ENCODE assay signal across 19 cellular contexts in the genomic region with DNA sequence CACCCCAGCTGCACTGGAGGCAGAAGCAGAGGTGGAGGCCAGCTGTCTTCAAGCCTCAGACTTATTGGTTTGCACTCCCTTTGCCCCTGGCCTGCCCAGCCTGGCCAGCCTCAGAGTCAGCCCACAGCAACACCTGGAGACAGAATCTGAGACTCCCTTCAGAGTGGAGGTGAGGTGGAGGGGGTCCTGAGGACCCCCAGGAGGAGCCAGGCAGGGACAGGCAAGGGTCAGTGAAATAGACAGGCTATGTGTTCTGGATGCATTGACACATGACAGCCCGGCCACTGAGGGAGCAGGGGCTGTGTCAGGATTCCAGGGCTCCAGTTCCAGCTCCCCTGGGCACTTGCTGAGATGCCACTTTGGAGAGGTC.
"Had no signal": no experiment of that assay in that cellular context is flagged by ENCODE, and none has a peak within 500 bp of the region (broad histone marks: within the 10 kb centered on the region; RNA-seq: fewer than 3 reads in every experiment).

No MANE protein-coding gene starts in this region.

- DNase-seq: colonic mucosa; cortex of kidney; effector CD4-positive, alpha-beta T cell; effector memory CD4-positive, alpha-beta T cell; foreskin keratinocyte; heart left ventricle; hippocampal formation; kidney; kidney glomerular epithelial cell; left colon; left ventricle myocardium superior; lower lobe of right lung; mesenchymal stem cell; midbrain; naive thymus-derived CD4-positive, alpha-beta T cell had no signal

- H3K4me3 Mint-ChIP-seq: dendritic cell treated with granulocyte-macrophage colony-stimulating factor and Interleukin-4, amounts not matched to agents 40 ng/mL and 50 ng/mL, for 4 days; naive thymus-derived CD4-positive, alpha-beta T cell had no signal

- H3K27ac Mint-ChIP-seq: dendritic cell treated with granulocyte-macrophage colony-stimulating factor and Interleukin-4, amounts not matched to agents 40 ng/mL and 50 ng/mL, for 4 days; naive thymus-derived CD4-positive, alpha-beta T cell had no signal

- H3K27me3 ChIP-seq: colonic mucosa, foreskin keratinocyte had no signal

- H3K4me1 ChIP-seq: colonic mucosa, esophagus muscularis mucosa, foreskin keratinocyte, gastroesophageal sphincter, heart left ventricle, lower lobe of right lung had no signal

- ATAC-seq: foreskin keratinocyte; gastroesophageal sphincter; heart left ventricle; left colon; left lobe of liver; left ventricle myocardium superior; naive thymus-derived CD4-positive, alpha-beta T cell had no signal

- H3K36me3 Mint-ChIP-seq: naive thymus-derived CD4-positive, alpha-beta T cell had no signal

- H3K4me3 ChIP-seq: colonic mucosa, esophagus muscularis mucosa, gastroesophageal sphincter, heart left ventricle, lower lobe of right lung had no signal

- H3K9me3 Mint-ChIP-seq: dendritic cell treated with granulocyte-macrophage colony-stimulating factor and Interleukin-4, amounts not matched to agents 40 ng/mL and 50 ng/mL, for 4 days; naive thymus-derived CD4-positive, alpha-beta T cell had no signal

- H3K27ac ChIP-seq: colonic mucosa, esophagus muscularis mucosa, foreskin keratinocyte, gastroesophageal sphincter, heart left ventricle, lower lobe of right lung had no signal

- H3K9me3 ChIP-seq: colonic mucosa, esophagus muscularis mucosa, gastroesophageal sphincter, heart left ventricle, lower lobe of right lung had no signal

- H3K4me1 Mint-ChIP-seq: naive thymus-derived CD4-positive, alpha-beta T cell had no signal

- H3K36me3 ChIP-seq: colonic mucosa, esophagus muscularis mucosa, gastroesophageal sphincter, heart left ventricle, lower lobe of right lung had no signal
